In the genomic region with DNA sequence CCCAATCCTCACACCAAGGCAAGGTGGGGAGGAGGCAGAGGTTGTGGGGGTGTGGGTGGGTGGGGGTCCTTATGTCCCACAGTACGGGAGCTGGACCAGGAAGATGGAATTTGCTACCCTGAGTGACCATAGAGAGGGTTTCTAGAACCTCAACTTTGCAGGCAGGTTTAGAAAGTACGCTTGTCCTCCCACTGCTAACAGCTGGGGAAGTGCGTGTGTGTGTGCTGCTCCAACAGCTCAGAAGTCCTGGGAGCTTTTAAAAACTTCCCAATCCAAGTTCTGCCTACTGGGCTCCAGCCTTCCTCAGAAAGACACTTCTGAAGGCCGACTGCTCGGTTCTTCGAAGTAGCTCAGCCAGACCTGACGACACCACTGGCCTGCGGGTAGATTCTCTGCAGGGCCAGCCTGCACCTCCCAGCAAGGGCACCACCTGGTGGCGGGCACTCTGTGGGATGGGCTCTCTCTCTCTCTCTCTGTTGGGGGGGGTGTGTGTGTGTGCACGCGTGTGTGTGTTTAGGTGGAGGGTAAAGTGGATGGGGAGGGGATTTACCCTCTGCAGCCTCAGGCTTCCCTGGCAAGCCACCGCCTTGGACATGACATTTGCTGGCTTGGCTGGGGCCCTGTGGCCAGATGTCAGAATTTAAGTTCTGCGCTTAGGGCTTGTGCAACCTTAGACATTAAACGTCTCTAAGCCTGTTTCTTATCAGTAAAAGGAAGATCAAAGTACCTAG, we compare ENCODE assay signal across 8 cellular contexts. TPM values are rescaled to one million over a fixed set of nuclear protein-coding genes. Genes with fewer than 3 reads are reported as not detected.
A peak's percentile ranks its signal among the peaks of the same experiment; 100 is the strongest.
DNase-seq lines count a peak whose midpoint lies in the region; ATAC-seq, FAIRE-seq and TF ChIP-seq lines count a peak whose summit lies in the region.

No MANE protein-coding gene starts in this region.

- WGBS in lung, 2 donors = 21 to 24% methylated on average over 14 of the region's 14 CpGs

- no peak overlapping the region for H3K27ac ChIP-seq in lung (ENCODE audit: low read depth in 1 of 2, low read length in 1 of 2)

- no peak overlapping the region for H3K4me3 ChIP-seq in lung

- no peaks in the 10 kb centered on the region for H3K9me3 ChIP-seq in lung (ENCODE audit: control insufficient read depth in 2 of 2, insufficient read depth in 1 of 2, low read length in 1 of 2)

- H3K36me3 ChIP-seq in lung (ENCODE audit: control insufficient read depth in 2 of 2, insufficient read depth in 2 of 2, low read length in 2 of 2) = no peaks in the 10 kb centered on the region

- FAIRE-seq in GM12891 (lab: Jason Lieb, UNC) = peak; percentile 88

- TF ChIP-seq POLR2A in GM12891 (IDR thresholded peaks at IDR 0.05; ENCODE audit: low read depth, low read length) = no peak

- ATAC-seq in lung (ENCODE audit: insufficient read depth, low FRiP score) (peak; percentile 83), HG02981 (IDR thresholded peaks at IDR 0.05; ENCODE audit: unreplicated experiment) (no peak)

- no peaks in the 10 kb centered on the region for H3K4me1 ChIP-seq in lung (ENCODE audit: control insufficient read depth in 2 of 2, insufficient read depth in 2 of 2, low read length in 2 of 2)

- DNase-seq in GM12891 (ENCODE audit: insufficient read length, low spot score) (peak; percentile 51), NCI-H345 (lab: John Stamatoyannopoulos, UW) (peak; percentile 40), dedifferentiated amniotic fluid mesenchymal stem cell (ENCODE audit: extremely low spot score) (peak; percentile 58), lung (ENCODE audit: low spot score) (peak; percentile 83), cortex of kidney (lab: John Stamatoyannopoulos, UW) (no peak)
- peak; percentile 82 for DNase-seq in activated CD4-positive, alpha-beta T cell treated with anti-CD3 and anti-CD28 coated beads, Interleukin-2, amount 50 U/mL, for 1 hour
- peak; percentile 55 for DNase-seq in stimulated activated CD8-positive, alpha-beta memory T cell treated with anti-CD3 and anti-CD28 coated beads, Interleukin-12 subunit alpha, Interleukin-12 subunit beta, amount 100 ng/mL, for 4 hours (ENCODE audit: low read depth)

- no peaks in the 10 kb centered on the region for H3K27me3 ChIP-seq in lung (ENCODE audit: control insufficient read depth, insufficient read depth)

- TF ChIP-seq CTCF in lung (IDR thresholded peaks at IDR 0.05; ENCODE audit: control extremely low read depth, extremely low read depth) = peak; percentile 52

TF ChIP-seq in GM12891, 5 proteins besides CTCF, POLR2A, EP300 and RAD21:
- no peak for TF ChIP-seq TAF1 (IDR thresholded peaks at IDR 0.05; ENCODE audit: low read depth, low read length)
- TF ChIP-seq POLR2AphosphoS5 (IDR thresholded peaks at IDR 0.05; ENCODE audit: low read depth, low read length) = no peak
- TF ChIP-seq SPI1 (IDR thresholded peaks at IDR 0.05; ENCODE audit: low read depth, low read length) = no peak
- TF ChIP-seq POU2F2 (IDR thresholded peaks at IDR 0.05; ENCODE audit: low read depth, low read length) = no peak

RNA-seq across cellular contexts. Expression of a gene that starts 15.6 kb away (rescaled TPM):
- polyA plus RNA-seq in GM12891 (2012; ENCODE audit: low read depth, missing spikeins) = not detected
- total RNA-seq in lung = 1 to 10 TPM; 1.5 to 3.4 TPM
- polyA plus RNA-seq in lung = 1 to 10 TPM; 1.1 to 1.2 TPM
